ENCODE assay signal across 29 cellular contexts in the genomic region with DNA sequence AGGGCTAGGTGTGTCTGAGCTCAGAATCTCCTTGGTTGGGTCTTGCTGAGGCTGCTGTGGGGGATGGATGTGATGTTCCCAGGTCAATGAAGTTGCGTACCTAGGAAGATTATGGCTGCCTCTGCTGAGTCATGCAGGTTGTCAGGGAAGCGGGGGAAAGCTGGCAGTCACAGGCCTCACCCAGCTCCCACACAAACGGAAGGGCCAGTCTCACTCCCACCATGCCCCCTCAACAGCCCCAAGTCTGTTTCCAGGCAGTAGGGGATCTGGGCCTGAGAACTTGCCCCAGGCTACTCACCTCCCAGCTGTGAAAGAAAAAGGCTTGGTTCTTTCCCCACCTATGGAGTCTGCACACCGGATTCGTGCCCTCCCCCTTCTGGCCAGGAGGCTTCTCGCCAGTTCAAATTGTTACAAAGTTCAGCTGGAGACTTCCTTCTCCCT.
DNase-seq lines count a peak whose midpoint lies in the region; ATAC-seq, FAIRE-seq and TF ChIP-seq lines count a peak whose summit lies in the region.
"Had no signal": no experiment of that assay in that cellular context is flagged by ENCODE, and none has a peak within 500 bp of the region (broad histone marks: within the 10 kb centered on the region; RNA-seq: fewer than 3 reads in every experiment).

No MANE protein-coding gene starts in this region.

- H3K9me3 ChIP-seq in A549 (no peaks in the 10 kb centered on the region), HCT116 (ENCODE audit: control insufficient read depth in 1 of 2, insufficient read depth in 1 of 2, low read depth in 1 of 2, low read length in 2 of 2) (no peaks in the 10 kb centered on the region), colonic mucosa (no peaks in the 10 kb centered on the region), mucosa of descending colon (no peaks in the 10 kb centered on the region)
- H3K9me3 ChIP-seq: prostate gland, sigmoid colon, testis, vagina had no signal

- CTCF ChIA-PET in A549 (lab: Yijun Ruan, JAX) (no interaction called here), HCT116 (lab: Charles Lee) (no interaction called here)

- TF ChIP-seq POLR2A in A549 (IDR thresholded peaks at IDR 0.05; ENCODE audit: low read length) (no peak), HCT116 (IDR thresholded peaks at IDR 0.05; ENCODE audit: borderline replicate concordance, extremely low read depth, insufficient read depth, insufficient read length) (no peak)

- no peaks in the 10 kb centered on the region for H4K20me1 ChIP-seq in HCT116 (ENCODE audit: insufficient read depth)

- WGBS in A549 (ENCODE audit: missing lambda C conversion rate), result 94% methylated on average over 3 of the region's 6 CpGs

- H3K79me2 ChIP-seq in HCT116 (ENCODE audit: insufficient read depth, low read length), result no peaks in the 10 kb centered on the region

- no peaks in the 10 kb centered on the region for H3K9me2 ChIP-seq in HCT116 (ENCODE audit: insufficient read depth)

- no TSS peak for BruUV-seq in HCT116 (replicated peaks; lab: Mats Ljungman, UMichigan)

- H3K27me3 ChIP-seq in HCT116 (ENCODE audit: insufficient read depth, low read length) (no peaks in the 10 kb centered on the region), colonic mucosa (no peaks in the 10 kb centered on the region)
- H3K27me3 ChIP-seq: sigmoid colon, testis, vagina had no signal

- POLR2A ChIA-PET in A549 (lab: Yijun Ruan, JAX), result no interaction called here
- POLR2A ChIA-PET in HCT116 (lab: Charles Lee), result no interaction called here

- RAD21 ChIA-PET in HCT116 (lab: Charles Lee; ENCODE audit: low non-redundant PET in 1 of 2, low total read pairs in 2 of 2, uncharacterized antibody in 2 of 2, unreplicated experiment in 2 of 2), result no interaction called here

- no peak overlapping the region for H2AFZ ChIP-seq in HCT116 (ENCODE audit: low read depth, low read length, poor library complexity, severe bottlenecking)

- H3K27ac ChIP-seq in A549 (peak overlapping the region in 1 of 2 experiments; percentile 77; a peak in 4 of 6 replicates), HCT116 (ENCODE audit: low read depth, low read length) (no peak overlapping the region), colonic mucosa (no peak overlapping the region)
- H3K27ac ChIP-seq: prostate gland, sigmoid colon, testis, vagina, WERI-Rb-1 had no signal

- TF ChIP-seq EP300 in A549 (IDR thresholded peaks at IDR 0.05), result no peak

- intact Hi-C loops in HCT116 (cut with micrococcal nuclease) (no loop called here), colonic mucosa (cut with DNase I) (no loop called here), mucosa of descending colon (cut with DNase I, micrococcal nuclease) (no loop called here), posterior cingulate gyrus (cut with DNase I) (no loop called here)

- no peak for FAIRE-seq in A549 (lab: Jason Lieb, UNC)

- TF ChIP-seq CTCF in A549 (IDR thresholded peaks at IDR 0.05), result no peak
- TF ChIP-seq CTCF in HCT116 (IDR thresholded peaks at IDR 0.05 in 2 of 3, conservative IDR thresholded peaks at IDR 0.05 in 1 of 3; ENCODE audit: borderline replicate concordance in 1 of 3, insufficient read depth in 1 of 3, low read depth in 2 of 3, low read length in 2 of 3), result no peak
- no peak for TF ChIP-seq CTCF in colonic mucosa (IDR thresholded peaks at IDR 0.05)
- TF ChIP-seq CTCF in mucosa of descending colon (IDR thresholded peaks at IDR 0.05), result no peak

- no peak for TF ChIP-seq RAD21 in A549 (conservative IDR thresholded peaks at IDR 0.05 in 1 of 2, IDR thresholded peaks at IDR 0.05 in 1 of 2)
- no peak for TF ChIP-seq RAD21 in HCT116 (IDR thresholded peaks at IDR 0.05; ENCODE audit: low read depth)

- H3K4me1 ChIP-seq in A549, result peaks cover 10% of the 10 kb centered on the region
- peaks cover 0 to 9% of the 10 kb centered on the region in 2 experiments; a peak in 1 of 4 replicates for H3K4me1 ChIP-seq in HCT116 (ENCODE audit: control insufficient read depth in 1 of 2, insufficient read depth in 2 of 2, low read length in 2 of 2)
- H3K4me1 ChIP-seq in colonic mucosa, result no peaks in the 10 kb centered on the region
- no peaks in the 10 kb centered on the region for H3K4me1 ChIP-seq in mucosa of descending colon (ENCODE audit: low read depth)
- H3K4me1 ChIP-seq: prostate gland, testis, vagina had no signal

- H3K36me3 ChIP-seq in HCT116 (ENCODE audit: control insufficient read depth in 1 of 2, insufficient read depth in 2 of 2, low read length in 2 of 2), result no peaks in the 10 kb centered on the region
- no peaks in the 10 kb centered on the region for H3K36me3 ChIP-seq in colonic mucosa
- no peaks in the 10 kb centered on the region for H3K36me3 ChIP-seq in mucosa of descending colon (ENCODE audit: low read depth)
- H3K36me3 ChIP-seq: prostate gland, sigmoid colon, vagina, WERI-Rb-1 had no signal

- DNase-seq in A549 (ENCODE audit: low read depth in 1 of 2, low spot score in 1 of 2), result peak in 1 of 2 experiments; percentile 5
- no peak for DNase-seq in HCT116 (ENCODE audit: low read depth, low spot score)
- DNase-seq in colonic mucosa, result peak; percentile 21
- peak in 2 of 3 donors; percentile 14 to 23 for DNase-seq in mucosa of descending colon
- DNase-seq in posterior cingulate gyrus, result no peak
- no peak for DNase-seq in NCI-H748 treated with DMSO at 0.1 percent for 48 hours (lab: John Stamatoyannopoulos, UW)
- DNase-seq: activated CD4-positive, alpha-beta T cell treated with anti-CD3 and anti-CD28 coated beads, Interleukin-2, amount 10 ng/mL, durations not matched to agents 7 days and 5 days; activated naive CD4-positive, alpha-beta T cell; activated T-cell treated with anti-CD3 and anti-CD28 coated beads, Interleukin-2, amount 50 U/mL, for 72 hours; AML-193; CD4-positive, alpha-beta memory T cell; DMS 273 treated with DMSO at 0.1 percent for 48 hours; HCEC 1CT; kidney glomerular epithelial cell; mammary epithelial cell; MV-4-11; NCI-H2171; NCI-H524; SHP77 treated with DMSO at 0.1 percent for 48 hours; sigmoid colon; stimulated activated CD4-positive, alpha-beta T cell treated with anti-CD3 and anti-CD28 coated beads, Interleukin-15, amount 100 ng/mL, for 24 hours; stimulated activated naive CD8-positive, alpha-beta T cell treated with anti-CD3 and anti-CD28 coated beads, Interleukin-15, Interleukin-2, amounts not matched to agents 100 U/mL and 50 U/mL, for 24 hours; testis; WERI-Rb-1 had no signal

- H3K9ac ChIP-seq in HCT116 (ENCODE audit: low read length) (no peak overlapping the region), colonic mucosa (ENCODE audit: low read depth in 2 of 2, low read length in 2 of 2) (no peak overlapping the region)

- ATAC-seq in A549 (no peak), HCT116 (peak; percentile 32; the same call in 1 of the 2 replicates), mucosa of descending colon (peak; percentile 62), HG03139 (IDR thresholded peaks at IDR 0.05; ENCODE audit: unreplicated experiment) (no peak), GM19463 (IDR thresholded peaks at IDR 0.05; ENCODE audit: unreplicated experiment) (no peak)
- ATAC-seq: activated T-cell treated with anti-CD3 and anti-CD28 coated beads, Interleukin-2, amount 50 U/mL, for 72 hours; Panc1; stimulated activated naive CD8-positive, alpha-beta T cell treated with anti-CD3 and anti-CD28 coated beads, Interleukin-15, Interleukin-2, amounts not matched to agents 100 U/mL and 50 U/mL, for 24 hours had no signal

- H3K4me2 ChIP-seq in A549 (peak overlapping the region; percentile 36), HCT116 (ENCODE audit: low read length) (no peak overlapping the region)

- H3K4me3 ChIP-seq in A549 (no peak overlapping the region), HCT116 (replicated peaks in 1 of 2; ENCODE audit: low read depth in 1 of 2, low read length in 2 of 2) (no peak overlapping the region), colonic mucosa (no peak overlapping the region), mucosa of descending colon (no peak overlapping the region)
- H3K4me3 ChIP-seq: prostate gland, sigmoid colon, testis, vagina had no signal

TF ChIP-seq in A549, 52 proteins besides CTCF, POLR2A, EP300 and RAD21:
- TF ChIP-seq CBX8 (IDR thresholded peaks at IDR 0.05), result no peak
- TF ChIP-seq USF2 (IDR thresholded peaks at IDR 0.05), result no peak

TF ChIP-seq in HCT116, 20 proteins besides CTCF, POLR2A, EP300 and RAD21:
- TF ChIP-seq, protein P1, sequence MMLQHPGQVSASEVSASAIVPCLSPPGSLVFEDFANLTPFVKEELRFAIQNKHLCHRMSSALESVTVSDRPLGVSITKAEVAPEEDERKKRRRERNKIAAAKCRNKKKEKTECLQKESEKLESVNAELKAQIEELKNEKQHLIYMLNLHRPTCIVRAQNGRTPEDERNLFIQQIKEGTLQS (IDR thresholded peaks at IDR 0.05), result no peak
- TF ChIP-seq EZH2phosphoT487 (IDR thresholded peaks at IDR 0.05; ENCODE audit: borderline replicate concordance), result no peak
- TF ChIP-seq, protein P2, sequence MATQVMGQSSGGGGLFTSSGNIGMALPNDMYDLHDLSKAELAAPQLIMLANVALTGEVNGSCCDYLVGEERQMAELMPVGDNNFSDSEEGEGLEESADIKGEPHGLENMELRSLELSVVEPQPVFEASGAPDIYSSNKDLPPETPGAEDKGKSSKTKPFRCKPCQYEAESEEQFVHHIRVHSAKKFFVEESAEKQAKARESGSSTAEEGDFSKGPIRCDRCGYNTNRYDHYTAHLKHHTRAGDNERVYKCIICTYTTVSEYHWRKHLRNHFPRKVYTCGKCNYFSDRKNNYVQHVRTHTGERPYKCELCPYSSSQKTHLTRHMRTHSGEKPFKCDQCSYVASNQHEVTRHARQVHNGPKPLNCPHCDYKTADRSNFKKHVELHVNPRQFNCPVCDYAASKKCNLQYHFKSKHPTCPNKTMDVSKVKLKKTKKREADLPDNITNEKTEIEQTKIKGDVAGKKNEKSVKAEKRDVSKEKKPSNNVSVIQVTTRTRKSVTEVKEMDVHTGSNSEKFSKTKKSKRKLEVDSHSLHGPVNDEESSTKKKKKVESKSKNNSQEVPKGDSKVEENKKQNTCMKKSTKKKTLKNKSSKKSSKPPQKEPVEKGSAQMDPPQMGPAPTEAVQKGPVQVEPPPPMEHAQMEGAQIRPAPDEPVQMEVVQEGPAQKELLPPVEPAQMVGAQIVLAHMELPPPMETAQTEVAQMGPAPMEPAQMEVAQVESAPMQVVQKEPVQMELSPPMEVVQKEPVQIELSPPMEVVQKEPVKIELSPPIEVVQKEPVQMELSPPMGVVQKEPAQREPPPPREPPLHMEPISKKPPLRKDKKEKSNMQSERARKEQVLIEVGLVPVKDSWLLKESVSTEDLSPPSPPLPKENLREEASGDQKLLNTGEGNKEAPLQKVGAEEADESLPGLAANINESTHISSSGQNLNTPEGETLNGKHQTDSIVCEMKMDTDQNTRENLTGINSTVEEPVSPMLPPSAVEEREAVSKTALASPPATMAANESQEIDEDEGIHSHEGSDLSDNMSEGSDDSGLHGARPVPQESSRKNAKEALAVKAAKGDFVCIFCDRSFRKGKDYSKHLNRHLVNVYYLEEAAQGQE (IDR thresholded peaks at IDR 0.05; ENCODE audit: low read depth), result no peak

Comparison
In these comparisons a context has a peak if more than half of its experiments do, and no peak if none do; other contexts are left out.
1. ATAC-seq: peak in HCT116 (single experiment) and mucosa of descending colon (single experiment); none in A549 (0 of 2), HG03139 (single experiment) and GM19463 (single experiment).
2. DNase-seq: peak in colonic mucosa (single experiment) and mucosa of descending colon (2 of 3); none in HCT116 (single experiment), posterior cingulate gyrus (0 of 10) and NCI-H748 treated with DMSO at 0.1 percent for 48 hours (single experiment).